In the genomic region with DNA sequence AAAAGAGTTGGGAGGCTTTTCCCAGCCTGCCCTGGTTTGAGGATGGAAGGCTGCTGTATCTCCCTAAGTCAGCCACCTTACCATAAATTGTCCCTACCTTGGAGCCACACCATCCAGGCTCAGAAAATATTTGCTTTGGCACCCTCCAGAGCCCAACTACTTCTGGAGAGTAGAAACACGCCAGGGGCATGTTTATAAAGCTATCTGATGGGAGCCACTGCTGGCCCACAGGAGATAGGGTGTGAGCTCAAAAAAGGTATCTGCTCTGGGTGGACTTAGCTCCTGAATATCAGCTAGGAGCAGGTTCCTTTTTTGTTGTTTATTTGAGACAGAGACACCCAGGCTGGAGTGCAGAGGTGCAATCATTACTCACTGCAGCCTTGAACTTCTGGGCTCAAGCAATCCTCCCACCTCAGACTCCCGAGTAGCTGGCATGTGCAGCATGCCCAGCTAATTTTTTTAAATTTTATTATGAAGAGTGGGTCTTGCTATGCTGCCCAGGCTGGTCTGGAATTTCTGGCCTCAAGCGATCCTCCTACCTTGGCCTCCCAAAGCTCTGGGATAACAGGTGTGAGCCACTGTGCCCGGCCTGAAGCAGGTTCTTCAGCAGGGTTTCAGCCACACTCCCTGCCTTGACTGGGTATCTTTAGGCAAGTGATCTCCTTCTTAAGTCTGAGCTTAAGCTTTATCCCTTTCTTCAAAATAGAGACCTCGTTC, we compare ENCODE assay signal across 16 cellular contexts.
DNase-seq lines count a peak whose midpoint lies in the region; ATAC-seq and TF ChIP-seq lines count a peak whose summit lies in the region.
"Had no signal": no experiment of that assay in that cellular context is flagged by ENCODE, and none has a peak within 500 bp of the region (broad histone marks: within the 10 kb centered on the region; RNA-seq: fewer than 3 reads in every experiment).

No MANE protein-coding gene starts in this region.

- POLR2A ChIA-PET in WTC11 (lab: Charles Lee), result no interaction called here

- H3K27ac Mint-ChIP-seq in WTC11 (no peak overlapping the region), nephron progenitor cell (no peak overlapping the region)
- H3K27ac Mint-ChIP-seq: CD14-positive monocyte; CD4-positive, alpha-beta memory T cell; GM23338 had no signal

- TF ChIP-seq RAD21 in liver (IDR thresholded peaks at IDR 0.05), result peak; percentile 62 to 66

- no peak overlapping the region for H3K9ac ChIP-seq in liver (ENCODE audit: low read depth in 1 of 2, low read length in 2 of 2)
- H3K9ac ChIP-seq: BLaER1 had no signal

- H3K36me3 Mint-ChIP-seq in WTC11, result no peaks in the 10 kb centered on the region
- H3K36me3 Mint-ChIP-seq in nephron progenitor cell (ENCODE audit: low read depth), result no peaks in the 10 kb centered on the region
- H3K36me3 Mint-ChIP-seq: CD14-positive monocyte; CD4-positive, alpha-beta memory T cell had no signal

- DNase-seq in right cardiac atrium (no peak), Right ventricle myocardium inferior (ENCODE audit: missing footprints) (no peak), WTC11 (ENCODE audit: low spot score) (no peak), stomach (peak; percentile 54), NCI-H1105 (lab: John Stamatoyannopoulos, UW) (no peak), nucleus accumbens (lab: John Stamatoyannopoulos, UW) (no peak), nephron progenitor cell (no peak)
- DNase-seq: 8988T; CD4-positive, alpha-beta memory T cell; DMS79 treated with DMSO at 0.1 percent for 48 hours; GF-D8; HCEC 1CT had no signal

- no peak for TF ChIP-seq POLR2A in stomach (IDR thresholded peaks at IDR 0.05)

- WGBS in right cardiac atrium, result 76% methylated on average over 5 of the region's 5 CpGs
- WGBS in liver, result 63% methylated on average over 5 of the region's 5 CpGs
- 58 to 73% (median 64%) methylated on average over 5 of the region's 5 CpGs for WGBS in stomach, 5 donors

- intact Hi-C loops in right cardiac atrium (cut with DNase I), result no loop called here
- intact Hi-C loops in Right ventricle myocardium inferior (cut with DNase I), result no loop called here
- intact Hi-C loops in stomach (cut with DNase I; ENCODE audit: low total_unique reads), result no loop called here

- H3K36me3 ChIP-seq in liver (ENCODE audit: control insufficient read depth in 4 of 4, insufficient read depth in 3 of 4, low read depth in 1 of 4, low read length in 3 of 4) (no peaks in the 10 kb centered on the region), stomach (no peaks in the 10 kb centered on the region)
- H3K36me3 ChIP-seq: BLaER1 had no signal

- H3K27ac ChIP-seq in right cardiac atrium (ENCODE audit: low read length) (no peak overlapping the region), liver (ENCODE audit: low read depth in 1 of 2, low read length in 2 of 2) (peak overlapping the region; percentile 7 to 10), stomach (no peak overlapping the region)

- H3K27me3 Mint-ChIP-seq in WTC11 (ENCODE audit: low read depth) (no peaks in the 10 kb centered on the region; the same call in 1 of the 2 replicates), nephron progenitor cell (ENCODE audit: low read depth, poor library complexity) (peaks cover 19% of the 10 kb centered on the region)

- H3K9me3 ChIP-seq in right cardiac atrium (ENCODE audit: control insufficient read depth, low read length) (no peaks in the 10 kb centered on the region), liver (ENCODE audit: control insufficient read depth in 4 of 4, low read length in 3 of 4) (no peaks in the 10 kb centered on the region), stomach (peaks cover 0 to 15% (median 12%) of the 10 kb centered on the region in 4 donors)

- TF ChIP-seq CTCF in WTC11 (IDR thresholded peaks at IDR 0.05) (no peak), liver (IDR thresholded peaks at IDR 0.05; ENCODE audit: low read depth, low read length, missing input control) (no peak), stomach (IDR thresholded peaks at IDR 0.05) (no peak), nephron progenitor cell (IDR thresholded peaks at IDR 0.05) (no peak)

- H3K4me3 ChIP-seq in right cardiac atrium (ENCODE audit: low read length), result no peak overlapping the region
- no peak overlapping the region for H3K4me3 ChIP-seq in liver (ENCODE audit: low read depth in 1 of 3, low read length in 3 of 3)
- H3K4me3 ChIP-seq in stomach, result no peak overlapping the region
- H3K4me3 ChIP-seq: BLaER1, GM23338 had no signal

- CTCF ChIA-PET in WTC11 (lab: Charles Lee), result interaction anchor here (0.8 to 1.0 kb wide), 3 partner anchors 22 to 223 kb away, joined by 3 read pairs; no protein-coding TSS in a partner anchor

- ATAC-seq in right cardiac atrium (peak; percentile 54 to 75), Right ventricle myocardium inferior (no peak), WTC11 (no peak)
- ATAC-seq: GM23338 had no signal

- H3K27me3 ChIP-seq in right cardiac atrium (ENCODE audit: control insufficient read depth, insufficient read depth), result no peaks in the 10 kb centered on the region
- no peaks in the 10 kb centered on the region for H3K27me3 ChIP-seq in liver (ENCODE audit: control insufficient read depth in 4 of 4, insufficient read depth in 4 of 4, low read length in 3 of 4)
- no peaks in the 10 kb centered on the region for H3K27me3 ChIP-seq in stomach
- H3K27me3 ChIP-seq: BLaER1 had no signal

- peaks cover 7% of the 10 kb centered on the region for H3K9me3 Mint-ChIP-seq in WTC11
- H3K9me3 Mint-ChIP-seq in nephron progenitor cell, result peaks cover 16% of the 10 kb centered on the region
- H3K9me3 Mint-ChIP-seq: GM23338 had no signal

- H3K4me1 ChIP-seq in right cardiac atrium (ENCODE audit: control insufficient read depth, insufficient read depth, low read length) (no peaks in the 10 kb centered on the region), liver (ENCODE audit: control insufficient read depth in 4 of 4, insufficient read depth in 4 of 4, low read length in 3 of 4) (peaks cover 10 to 31% (median 21%) of the 10 kb centered on the region in 4 donors), stomach (peaks cover 0 to 16% (median 3%) of the 10 kb centered on the region in 4 donors)

- no peaks in the 10 kb centered on the region for H3K4me1 Mint-ChIP-seq in WTC11
- H3K4me1 Mint-ChIP-seq in nephron progenitor cell, result no peaks in the 10 kb centered on the region
- H3K4me1 Mint-ChIP-seq: CD14-positive monocyte; CD4-positive, alpha-beta memory T cell had no signal

- TF ChIP-seq EP300 in stomach (IDR thresholded peaks at IDR 0.05), result no peak

- H3K4me3 Mint-ChIP-seq in WTC11 (no peak overlapping the region), nephron progenitor cell (no peak overlapping the region)
- H3K4me3 Mint-ChIP-seq: CD14-positive monocyte, GM23338 had no signal

TF ChIP-seq in WTC11, 78 proteins besides CTCF, POLR2A, EP300 and RAD21:
- peak; percentile 29; the same call in 1 of the 2 replicates for TF ChIP-seq ZNF121 (CRISPR knock-in tag; IDR thresholded peaks at IDR 0.05)
- TF ChIP-seq ZNF219 (CRISPR knock-in tag; IDR thresholded peaks at IDR 0.05; ENCODE audit: borderline replicate concordance), result no peak

TF ChIP-seq in liver, 16 proteins besides CTCF, POLR2A, EP300 and RAD21 (continues in another document):
- TF ChIP-seq JUND (IDR thresholded peaks at IDR 0.05) (peak in 1 of 2 donors; percentile 64), RXRA (IDR thresholded peaks at IDR 0.05) (peak; percentile 65 to 86), FOXA2 (IDR thresholded peaks at IDR 0.05) (peak; percentile 57), EGR1 (IDR thresholded peaks at IDR 0.05; ENCODE audit: low read depth in 2 of 2) (peak in 1 of 2 donors; percentile 52), TAF1 (conservative IDR thresholded peaks at IDR 0.05) (no peak), HNF4G (IDR thresholded peaks at IDR 0.05) (no peak), GABPA (IDR thresholded peaks at IDR 0.05 in 1 of 2, conservative IDR thresholded peaks at IDR 0.05 in 1 of 2) (no peak), NR2F2 (IDR thresholded peaks at IDR 0.05) (no peak), FOXA1 (IDR thresholded peaks at IDR 0.05) (peak; percentile 59), SP1 (IDR thresholded peaks at IDR 0.05) (peak; percentile 63), HNF4A (conservative IDR thresholded peaks at IDR 0.05) (peak; percentile 78 to 89)
- TF ChIP-seq, protein P1, sequence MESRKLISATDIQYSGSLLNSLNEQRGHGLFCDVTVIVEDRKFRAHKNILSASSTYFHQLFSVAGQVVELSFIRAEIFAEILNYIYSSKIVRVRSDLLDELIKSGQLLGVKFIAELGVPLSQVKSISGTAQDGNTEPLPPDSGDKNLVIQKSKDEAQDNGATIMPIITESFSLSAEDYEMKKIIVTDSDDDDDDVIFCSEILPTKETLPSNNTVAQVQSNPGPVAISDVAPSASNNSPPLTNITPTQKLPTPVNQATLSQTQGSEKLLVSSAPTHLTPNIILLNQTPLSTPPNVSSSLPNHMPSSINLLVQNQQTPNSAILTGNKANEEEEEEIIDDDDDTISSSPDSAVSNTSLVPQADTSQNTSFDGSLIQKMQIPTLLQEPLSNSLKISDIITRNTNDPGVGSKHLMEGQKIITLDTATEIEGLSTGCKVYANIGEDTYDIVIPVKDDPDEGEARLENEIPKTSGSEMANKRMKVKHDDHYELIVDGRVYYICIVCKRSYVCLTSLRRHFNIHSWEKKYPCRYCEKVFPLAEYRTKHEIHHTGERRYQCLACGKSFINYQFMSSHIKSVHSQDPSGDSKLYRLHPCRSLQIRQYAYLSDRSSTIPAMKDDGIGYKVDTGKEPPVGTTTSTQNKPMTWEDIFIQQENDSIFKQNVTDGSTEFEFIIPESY (IDR thresholded peaks at IDR 0.05), result peak; percentile 54
- TF ChIP-seq, protein P2, sequence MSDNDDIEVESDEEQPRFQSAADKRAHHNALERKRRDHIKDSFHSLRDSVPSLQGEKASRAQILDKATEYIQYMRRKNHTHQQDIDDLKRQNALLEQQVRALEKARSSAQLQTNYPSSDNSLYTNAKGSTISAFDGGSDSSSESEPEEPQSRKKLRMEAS (IDR thresholded peaks at IDR 0.05), result peak; percentile 77
- TF ChIP-seq, protein P3, sequence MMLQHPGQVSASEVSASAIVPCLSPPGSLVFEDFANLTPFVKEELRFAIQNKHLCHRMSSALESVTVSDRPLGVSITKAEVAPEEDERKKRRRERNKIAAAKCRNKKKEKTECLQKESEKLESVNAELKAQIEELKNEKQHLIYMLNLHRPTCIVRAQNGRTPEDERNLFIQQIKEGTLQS (IDR thresholded peaks at IDR 0.05), result no peak

Comparison
In these comparisons a context has a peak if more than half of its experiments do, and no peak if none do; other contexts are left out.
1. ATAC-seq: peak in right cardiac atrium (2 of 2); none in Right ventricle myocardium inferior (single experiment) and WTC11 (single experiment).
2. H3K27ac ChIP-seq: peak in liver (2 of 2); none in right cardiac atrium (single experiment) and stomach (0 of 5).